Comparison of ENCODE assay signal across 7 cellular contexts in the genomic region with DNA sequence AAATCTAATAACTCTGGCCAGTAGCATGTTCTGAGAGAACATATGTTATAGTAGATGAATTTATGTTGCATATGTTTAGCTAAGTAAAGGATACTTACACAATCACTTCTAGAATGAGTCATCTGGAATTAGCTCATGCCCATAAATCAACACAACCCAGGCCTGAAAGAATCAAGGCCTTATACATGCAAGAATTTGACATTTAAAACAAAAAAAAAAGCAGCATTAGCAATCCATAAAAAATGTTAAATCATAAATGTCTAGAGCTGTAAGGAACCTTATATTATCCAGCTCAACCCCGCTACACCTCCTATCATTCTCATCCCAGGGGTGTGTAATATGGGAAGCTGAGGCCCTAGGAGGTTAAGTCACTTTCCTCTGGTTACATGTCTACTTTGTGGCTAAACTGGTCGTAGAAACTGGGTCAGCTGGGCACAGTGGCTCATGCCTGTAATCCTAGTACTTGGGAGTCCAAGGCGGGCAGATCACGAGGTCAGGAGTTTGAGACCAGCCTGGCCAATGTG.
DNase-seq lines count a peak whose midpoint lies in the region; ATAC-seq, FAIRE-seq and TF ChIP-seq lines count a peak whose summit lies in the region.

No MANE protein-coding gene starts in this region.

- H3K36me3 ChIP-seq in HEK293 (ENCODE audit: control insufficient read depth in 2 of 2, insufficient read depth in 1 of 2, low read length in 2 of 2) (no peaks in the 10 kb centered on the region), Panc1 (ENCODE audit: control insufficient read depth, insufficient read depth, low read length) (no peaks in the 10 kb centered on the region), esophagus (ENCODE audit: control insufficient read depth in 2 of 2, insufficient read depth in 2 of 2, low read length in 1 of 2) (no peaks in the 10 kb centered on the region), small intestine (ENCODE audit: control insufficient read depth in 2 of 2, insufficient read depth in 2 of 2, low read length in 2 of 2) (no peaks in the 10 kb centered on the region)
- H3K36me3 ChIP-seq in CD8-positive, alpha-beta T cell (ENCODE audit: insufficient read depth, low read length): no peaks in the 10 kb centered on the region

- DNase-seq in Panc1 (ENCODE audit: low read depth, low spot score) (peak; percentile 50), small intestine (peak; percentile 32), GF-D8 (lab: John Stamatoyannopoulos, UW) (no peak)
- no peak for DNase-seq in CD8-positive, alpha-beta T cell
- DNase-seq in stimulated activated naive CD4-positive, alpha-beta T cell treated with Interleukin-2 at 50 U/mL for 16 hours (lab: John Stamatoyannopoulos, UW): no peak

- H3K4me1 ChIP-seq in HEK293 (ENCODE audit: control insufficient read depth, insufficient read depth, low read length) (peaks cover 9% of the 10 kb centered on the region), Panc1 (ENCODE audit: control insufficient read depth, insufficient read depth, low read length) (no peaks in the 10 kb centered on the region), esophagus (ENCODE audit: control insufficient read depth in 2 of 2, insufficient read depth in 2 of 2, low read length in 1 of 2) (peaks cover 0 to 7% of the 10 kb centered on the region in 2 donors), small intestine (ENCODE audit: control insufficient read depth in 2 of 2, insufficient read depth in 1 of 2, low read depth in 1 of 2, low read length in 1 of 2) (no peaks in the 10 kb centered on the region)
- no peaks in the 10 kb centered on the region for H3K4me1 ChIP-seq in CD8-positive, alpha-beta T cell (ENCODE audit: insufficient read depth, low read length)

- H3K36me3 Mint-ChIP-seq in CD8-positive, alpha-beta T cell: no peaks in the 10 kb centered on the region

- no peak overlapping the region for H3K4me3 ChIP-seq in HEK293 (ENCODE audit: low read depth, low read length)
- H3K4me3 ChIP-seq in Panc1 (ENCODE audit: low read depth in 2 of 2, low read length in 2 of 2): no peak overlapping the region
- H3K4me3 ChIP-seq in esophagus (ENCODE audit: low read depth in 1 of 2, low read length in 2 of 2): no peak overlapping the region
- H3K4me3 ChIP-seq in small intestine (ENCODE audit: low read depth in 1 of 2, low read length in 2 of 2): no peak overlapping the region
- H3K4me3 ChIP-seq in CD8-positive, alpha-beta T cell (ENCODE audit: low read depth, low read length): no peak overlapping the region

- no peak overlapping the region for H3K4me3 Mint-ChIP-seq in CD8-positive, alpha-beta T cell

- H3K27ac ChIP-seq in HEK293 (ENCODE audit: extremely low read depth, low read depth, low read length) (no peak overlapping the region), Panc1 (ENCODE audit: low read length) (no peak overlapping the region), esophagus (ENCODE audit: low read depth in 2 of 2, low read length in 1 of 2) (peak overlapping the region; percentile 54 to 84), small intestine (ENCODE audit: low read depth in 1 of 2, low read length in 1 of 2) (no peak overlapping the region)
- H3K27ac ChIP-seq in CD8-positive, alpha-beta T cell (ENCODE audit: low read depth, low read length): no peak overlapping the region

- 50 to 67% methylated on average over 4 of the region's 4 CpGs for WGBS in esophagus, 2 donors
- WGBS in small intestine, 3 donors: 76 to 77% (median 77%) methylated on average over 4 of the region's 4 CpGs

- ATAC-seq in Panc1: no peak
- ATAC-seq in CD8-positive, alpha-beta T cell: no peak

- POLR2A ChIA-PET in HEK293 (lab: Yijun Ruan, JAX): interaction anchor here (0.8 kb wide), 1 partner anchor 20 kb away, joined by 3 read pairs; no protein-coding TSS in a partner anchor
- POLR2A ChIA-PET in Panc1 (lab: Charles Lee): no interaction called here
- POLR2A ChIA-PET in CD8-positive, alpha-beta T cell (lab: Charles Lee): interaction anchor here (0.6 kb wide), 1 partner anchor 96 kb away, joined by 3 read pairs; no protein-coding TSS in a partner anchor

- H3K27ac Mint-ChIP-seq in CD8-positive, alpha-beta T cell: no peak overlapping the region

- no peaks in the 10 kb centered on the region for H3K9me3 Mint-ChIP-seq in CD8-positive, alpha-beta T cell

- no peak for FAIRE-seq in small intestine (lab: Jason Lieb, UNC)

- peaks cover 6% of the 10 kb centered on the region for H3K27me3 Mint-ChIP-seq in CD8-positive, alpha-beta T cell (ENCODE audit: low read depth)

- TF ChIP-seq CTCF in HEK293 (tag by site-specific recombination; IDR thresholded peaks at IDR 0.05) (no peak), Panc1 (IDR thresholded peaks at IDR 0.05) (no peak)
- no peak for TF ChIP-seq CTCF in CD8-positive, alpha-beta T cell (IDR thresholded peaks at IDR 0.05)

- in situ Hi-C loops in Panc1 (cut with HindIII; ENCODE audit: low pct_unique_long_range_greater_than_20kb, low sequenced_read_pairs): no loop called here

- H3K9me3 ChIP-seq in HEK293 (ENCODE audit: control insufficient read depth, insufficient read depth, low read depth, low read length): no peaks in the 10 kb centered on the region
- H3K9me3 ChIP-seq in Panc1 (ENCODE audit: control insufficient read depth, insufficient read depth, low read depth, low read length): no peaks in the 10 kb centered on the region
- H3K9me3 ChIP-seq in esophagus (ENCODE audit: control insufficient read depth in 2 of 2, insufficient read depth in 1 of 2, low read depth in 1 of 2, low read length in 1 of 2): no peaks in the 10 kb centered on the region
- no peaks in the 10 kb centered on the region for H3K9me3 ChIP-seq in small intestine (ENCODE audit: control insufficient read depth, low read depth)
- no peaks in the 10 kb centered on the region for H3K9me3 ChIP-seq in CD8-positive, alpha-beta T cell (ENCODE audit: low read length)

- BruUV-seq in Panc1 (replicated peaks; lab: Mats Ljungman, UMichigan): no TSS peak

- no peaks in the 10 kb centered on the region for H3K4me1 Mint-ChIP-seq in CD8-positive, alpha-beta T cell (ENCODE audit: low read depth)

- H3K27me3 ChIP-seq in Panc1 (ENCODE audit: control insufficient read depth, insufficient read depth, low read length) (0 out of 2 replicates have a peak, but pooled peaks cover 2% of the 10 kb centered on the region), esophagus (ENCODE audit: control insufficient read depth in 1 of 2, insufficient read depth in 2 of 2, low read length in 2 of 2) (no peaks in the 10 kb centered on the region), small intestine (ENCODE audit: control insufficient read depth in 2 of 2, insufficient read depth in 2 of 2, low read length in 2 of 2) (no peaks in the 10 kb centered on the region)
- no peaks in the 10 kb centered on the region for H3K27me3 ChIP-seq in CD8-positive, alpha-beta T cell (ENCODE audit: insufficient read depth, low read length)

- CTCF ChIA-PET in HEK293 (lab: Yijun Ruan, JAX) (interaction anchor here (0.7 to 1.2 kb wide), 3 partner anchors 43 to 282 kb away, joined by 3 to 5 read pairs (median 3); no protein-coding TSS in a partner anchor), Panc1 (lab: Charles Lee) (no interaction called here)
- CTCF ChIA-PET in CD8-positive, alpha-beta T cell (lab: Charles Lee): interaction anchor here (0.6 kb wide), 1 partner anchor 166 kb away, joined by 3 read pairs; no protein-coding TSS in a partner anchor

- intact Hi-C loops in Panc1 (cut with micrococcal nuclease; ENCODE audit: unreplicated experiment): no loop called here
- intact Hi-C loops in CD8-positive, alpha-beta T cell (cut with DNase I, micrococcal nuclease): no loop called here

TF ChIP-seq in HEK293, 187 proteins besides CTCF, POLR2A, EP300 and RAD21 (continues in another document):
- TF ChIP-seq ZNF16 (tag by site-specific recombination; IDR thresholded peaks at IDR 0.05; ENCODE audit: low read depth) (no peak), ZXDB (tag by site-specific recombination; IDR thresholded peaks at IDR 0.05) (peak; percentile 40; the same call in 1 of the 2 replicates), SP2 (tag by site-specific recombination; IDR thresholded peaks at IDR 0.05) (peak; percentile 21; the same call in 1 of the 2 replicates), ZNF121 (tag by site-specific recombination; IDR thresholded peaks at IDR 0.05) (no peak), SP3 (tag by site-specific recombination; IDR thresholded peaks at IDR 0.05) (no peak; the same call in 1 of the 2 replicates), ZNF585B (tag by site-specific recombination; IDR thresholded peaks at IDR 0.05) (no peak), ZNF660 (tag by site-specific recombination; IDR thresholded peaks at IDR 0.05) (peak; percentile 69), ZNF501 (tag by site-specific recombination; IDR thresholded peaks at IDR 0.05) (peak; percentile 58; the same call in 1 of the 2 replicates), HOXC10 (CRISPR knock-in tag; IDR thresholded peaks at IDR 0.05) (no peak), ZEB2 (tag by site-specific recombination; IDR thresholded peaks at IDR 0.05) (peak; percentile 93), OSR2 (tag by site-specific recombination; IDR thresholded peaks at IDR 0.05) (peak; percentile 69; the same call in 1 of the 2 replicates), ZNF548 (tag by site-specific recombination; IDR thresholded peaks at IDR 0.05) (no peak), ZBTB21 (tag by site-specific recombination; IDR thresholded peaks at IDR 0.05) (no peak), ZNF76 (tag by site-specific recombination; IDR thresholded peaks at IDR 0.05; ENCODE audit: borderline replicate concordance, low read depth) (no peak)
- TF ChIP-seq, protein P1, sequence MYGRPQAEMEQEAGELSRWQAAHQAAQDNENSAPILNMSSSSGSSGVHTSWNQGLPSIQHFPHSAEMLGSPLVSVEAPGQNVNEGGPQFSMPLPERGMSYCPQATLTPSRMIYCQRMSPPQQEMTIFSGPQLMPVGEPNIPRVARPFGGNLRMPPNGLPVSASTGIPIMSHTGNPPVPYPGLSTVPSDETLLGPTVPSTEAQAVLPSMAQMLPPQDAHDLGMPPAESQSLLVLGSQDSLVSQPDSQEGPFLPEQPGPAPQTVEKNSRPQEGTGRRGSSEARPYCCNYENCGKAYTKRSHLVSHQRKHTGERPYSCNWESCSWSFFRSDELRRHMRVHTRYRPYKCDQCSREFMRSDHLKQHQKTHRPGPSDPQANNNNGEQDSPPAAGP (tag by site-specific recombination; IDR thresholded peaks at IDR 0.05): no peak
- TF ChIP-seq, protein P2, sequence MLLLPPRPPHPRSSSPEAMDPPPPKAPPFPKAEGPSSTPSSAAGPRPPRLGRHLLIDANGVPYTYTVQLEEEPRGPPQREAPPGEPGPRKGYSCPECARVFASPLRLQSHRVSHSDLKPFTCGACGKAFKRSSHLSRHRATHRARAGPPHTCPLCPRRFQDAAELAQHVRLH (tag by site-specific recombination; IDR thresholded peaks at IDR 0.05): no peak

Comparison
In these comparisons a context has a peak if more than half of its experiments do, and no peak if none do; other contexts are left out.
1. H3K27ac ChIP-seq: peak in esophagus (2 of 2); none in HEK293 (single experiment), Panc1 (single experiment), small intestine (0 of 2) and CD8-positive, alpha-beta T cell (single experiment).
2. DNase-seq: peak in Panc1 (single experiment) and small intestine (single experiment); none in GF-D8 (single experiment), CD8-positive, alpha-beta T cell (0 of 7) and stimulated activated naive CD4-positive, alpha-beta T cell treated with Interleukin-2 at 50 U/mL for 16 hours (single experiment).